In the genomic region with DNA sequence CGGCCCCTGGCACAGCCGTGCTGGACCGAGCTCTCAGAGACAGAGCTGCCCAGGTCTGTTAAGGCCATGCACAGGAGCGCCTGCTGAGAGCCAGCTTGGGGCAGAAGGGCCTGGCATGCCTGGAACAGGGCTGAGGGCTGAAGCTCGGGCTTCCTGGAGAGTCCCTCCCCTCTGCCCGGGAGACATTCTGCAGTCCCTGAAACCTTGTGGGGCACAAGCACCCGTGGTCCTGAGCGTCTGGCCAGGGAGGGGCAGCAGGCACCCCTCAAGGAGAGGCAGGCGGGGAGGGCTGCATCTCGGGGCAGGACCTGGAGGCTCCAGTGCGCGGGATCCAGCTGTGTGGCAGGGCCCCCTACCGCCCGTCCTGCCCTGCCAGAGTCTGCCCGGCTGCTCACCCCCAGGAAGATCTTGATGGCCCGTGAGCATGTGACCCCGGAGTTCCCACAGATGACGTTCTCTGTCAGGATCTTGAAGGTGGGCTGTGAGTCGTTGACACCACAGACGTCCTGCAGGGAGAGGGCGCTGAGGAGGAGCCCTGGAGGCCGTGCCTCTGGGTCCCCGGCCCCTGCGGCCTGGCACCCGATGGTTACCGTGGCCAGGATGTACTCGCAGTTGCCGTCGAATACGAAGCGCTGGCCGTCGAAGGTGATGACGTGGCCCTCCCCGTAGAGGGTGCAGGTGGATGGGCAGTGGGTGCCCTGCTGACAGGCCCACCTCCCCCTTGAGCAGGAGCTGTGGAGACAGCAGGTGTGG, we compare ENCODE assay signal across 21 cellular contexts. TPM values are rescaled to one million over a fixed set of nuclear protein-coding genes. Genes with fewer than 3 reads are reported as not detected.
DNase-seq lines count a peak whose midpoint lies in the region; ATAC-seq, FAIRE-seq and TF ChIP-seq lines count a peak whose summit lies in the region.
"Had no signal": no experiment of that assay in that cellular context is flagged by ENCODE, and none has a peak within 500 bp of the region (broad histone marks: within the 10 kb centered on the region; RNA-seq: fewer than 3 reads in every experiment).

No MANE protein-coding gene starts in this region.

- H3K9me2 ChIP-seq in GM23248 (ENCODE audit: insufficient read depth), result no peaks in the 10 kb centered on the region

- DNase-seq in GM23248, result peak; percentile 14
- peak; percentile 26 for DNase-seq in HT1080 (ENCODE audit: low read depth)
- DNase-seq in RWPE2 (ENCODE audit: low spot score), result no peak
- no peak for DNase-seq in left lobe of liver (ENCODE audit: low spot score)
- DNase-seq in small intestine, result no peak
- DNase-seq in Caco-2, result no peak
- DNase-seq: BE2C, KBM-7 had no signal

- H3K27ac Mint-ChIP-seq in Caco-2 (ENCODE audit: unreplicated experiment), result no peak overlapping the region
- H3K27ac Mint-ChIP-seq: CD4-positive, alpha-beta memory T cell had no signal

- H3K9me3 Mint-ChIP-seq in Caco-2 (ENCODE audit: unreplicated experiment), result no peaks in the 10 kb centered on the region

- H4K20me1 ChIP-seq in GM23248 (ENCODE audit: insufficient read depth), result no peaks in the 10 kb centered on the region

- no peaks in the 10 kb centered on the region for H3K79me2 ChIP-seq in GM23248 (ENCODE audit: insufficient read depth)

- H2AFZ ChIP-seq in GM23248, result no peak overlapping the region

- in situ Hi-C loops in GM23248 (cut with MboI), result no loop called here

- H3K4me1 Mint-ChIP-seq in Caco-2 (ENCODE audit: low read depth, unreplicated experiment), result no peaks in the 10 kb centered on the region

- 52 to 54% methylated on average over 31 to 35 of the region's 35 CpGs for WGBS in GM23248 (ENCODE audit: low coverage in 1 of 2, low lambda C conversion rate in 2 of 2, missing lambda C conversion rate in 2 of 2), 2 experiments
- WGBS in small intestine, 3 donors, result 60 to 77% (median 67%) methylated on average over 34 to 35 of the region's 35 CpGs

- H3F3A ChIP-seq in GM23248 (ENCODE audit: insufficient read depth), result no peaks in the 10 kb centered on the region

- TF ChIP-seq CTCF in RWPE2 (IDR thresholded peaks at IDR 0.05; ENCODE audit: poor library complexity, severe bottlenecking) (no peak), Caco-2 (IDR thresholded peaks at IDR 0.05; ENCODE audit: insufficient read depth in 1 of 2, low read depth in 1 of 2, low read length in 1 of 2, severe bottlenecking in 1 of 2, unreplicated experiment in 1 of 2) (no peak)

- H3K36me3 Mint-ChIP-seq in Caco-2 (ENCODE audit: insufficient read depth, unreplicated experiment), result peaks cover 7% of the 10 kb centered on the region

- FAIRE-seq in small intestine (lab: Jason Lieb, UNC), result no peak
- FAIRE-seq: A549, GM12878, GM18507, H1, HTR-8/SVneo had no signal

- no peaks in the 10 kb centered on the region for H3K27me3 ChIP-seq in GM23248 (replicated peaks; ENCODE audit: insufficient read depth)
- H3K27me3 ChIP-seq in RWPE2 (ENCODE audit: insufficient read depth, poor library complexity, severe bottlenecking), result no peaks in the 10 kb centered on the region
- no peaks in the 10 kb centered on the region for H3K27me3 ChIP-seq in small intestine (ENCODE audit: control insufficient read depth in 2 of 2, insufficient read depth in 2 of 2, low read length in 2 of 2)
- H3K27me3 ChIP-seq in Caco-2 (replicated peaks; ENCODE audit: control insufficient read depth, insufficient read depth, low read length), result no peaks in the 10 kb centered on the region
- H3K27me3 ChIP-seq: BE2C had no signal

- H3K4me1 ChIP-seq in GM23248 (ENCODE audit: insufficient read depth) (no peaks in the 10 kb centered on the region), RWPE2 (ENCODE audit: insufficient read depth, poor library complexity, severe bottlenecking) (no peaks in the 10 kb centered on the region), small intestine (ENCODE audit: control insufficient read depth in 2 of 2, insufficient read depth in 1 of 2, low read depth in 1 of 2, low read length in 1 of 2) (no peaks in the 10 kb centered on the region), Caco-2 (no peaks in the 10 kb centered on the region)
- H3K4me1 ChIP-seq: A549, BE2C had no signal

- no peaks in the 10 kb centered on the region for H3K27me3 Mint-ChIP-seq in Caco-2 (ENCODE audit: insufficient read depth, unreplicated experiment)
- H3K27me3 Mint-ChIP-seq: CD4-positive, alpha-beta memory T cell had no signal

- no peak overlapping the region for H3K4me2 ChIP-seq in GM23248 (ENCODE audit: unreplicated experiment)
- H3K4me2 ChIP-seq: A549 had no signal

- H3K4me3 Mint-ChIP-seq in Caco-2 (ENCODE audit: unreplicated experiment), result no peak overlapping the region
- H3K4me3 Mint-ChIP-seq: CD4-positive, alpha-beta memory T cell had no signal

- intact Hi-C loops in Caco-2 (cut with micrococcal nuclease; ENCODE audit: unreplicated experiment), result no loop called here

- no TSS peak for BruUV-seq in Caco-2 (replicated peaks; lab: Mats Ljungman, UMichigan)

- H3K4me3 ChIP-seq in GM23248, result no peak overlapping the region
- H3K4me3 ChIP-seq in RWPE2 (ENCODE audit: severe bottlenecking), result no peak overlapping the region
- H3K4me3 ChIP-seq in small intestine (ENCODE audit: low read depth in 1 of 2, low read length in 2 of 2), result no peak overlapping the region
- no peak overlapping the region for H3K4me3 ChIP-seq in Caco-2 (ENCODE audit: low read depth, low read length)
- H3K4me3 ChIP-seq: A549, GM12878 had no signal

- H3K9me3 ChIP-seq in GM23248 (ENCODE audit: low read depth) (no peaks in the 10 kb centered on the region), RWPE2 (ENCODE audit: severe bottlenecking) (no peaks in the 10 kb centered on the region), small intestine (ENCODE audit: control insufficient read depth, low read depth) (no peaks in the 10 kb centered on the region), Caco-2 (no peaks in the 10 kb centered on the region)
- H3K9me3 ChIP-seq: A549, BE2C had no signal

- POLR2A ChIA-PET in Caco-2 (lab: Charles Lee), result no interaction called here

- H3K27ac ChIP-seq in GM23248, result no peak overlapping the region
- no peak overlapping the region for H3K27ac ChIP-seq in RWPE2 (ENCODE audit: poor library complexity, severe bottlenecking)
- H3K27ac ChIP-seq in small intestine (ENCODE audit: low read depth in 1 of 2, low read length in 1 of 2), result no peak overlapping the region
- H3K27ac ChIP-seq: A549, C4-2B had no signal

- H3K9ac ChIP-seq in GM23248, result no peak overlapping the region

- no peaks in the 10 kb centered on the region for H3K36me3 ChIP-seq in GM23248 (ENCODE audit: low read depth)
- H3K36me3 ChIP-seq in RWPE2 (ENCODE audit: low read depth), result no peaks in the 10 kb centered on the region
- no peaks in the 10 kb centered on the region for H3K36me3 ChIP-seq in small intestine (ENCODE audit: control insufficient read depth in 2 of 2, insufficient read depth in 2 of 2, low read length in 2 of 2)
- H3K36me3 ChIP-seq in Caco-2 (ENCODE audit: control insufficient read depth, insufficient read depth, low read length), result no peaks in the 10 kb centered on the region
- H3K36me3 ChIP-seq: BE2C had no signal

- 0 out of 3 replicates have a peak, but pooled peaks have one; percentile 4 for ATAC-seq in RWPE2 (ENCODE audit: low read depth)
- peak; percentile 37 for ATAC-seq in left lobe of liver
- no peak for ATAC-seq in GM21529 (IDR thresholded peaks at IDR 0.05; ENCODE audit: unreplicated experiment)
- no peak for ATAC-seq in HG03175 (IDR thresholded peaks at IDR 0.05; ENCODE audit: unreplicated experiment)
- ATAC-seq: GM12878, HCT116 had no signal

- CTCF ChIA-PET in Caco-2 (lab: Charles Lee), result interaction anchor here (0.6 kb wide), 3 partner anchors 13 to 345 kb away, joined by 3 to 4 read pairs (median 3); no protein-coding TSS in a partner anchor

RNA-seq across cellular contexts. Expression of gene MUC6, which starts 10.9 kb away (rescaled TPM):
- not detected in 2 replicates for total RNA-seq in GM23248 (2014; rRNA removed; shearing (Covaris generic))
- polyA plus RNA-seq in GM23248 (2016; fragmentation: Nextera tagmentation; extraction: Ambion mirVana), result not detected in 2 replicates
- not detected in 2 replicates for total RNA-seq in HT1080 (2014; rRNA removed; shearing (Covaris generic))
- polyA plus RNA-seq in HT1080 (2015; cell fraction: cytosol; rRNA removed), result not detected in 2 replicates
- polyA plus RNA-seq in HT1080 (2015; cell fraction: nucleus; rRNA removed), result not detected in 2 replicates
- total RNA-seq in left lobe of liver, result 1.0 TPM
- under 1 TPM in 2 of 3 donors, not detected in 1; 0.22 to 0.34 TPM for polyA plus RNA-seq in small intestine
- not detected in 2 replicates for total RNA-seq in Caco-2 (2022)
- total RNA-seq: CD4-positive, alpha-beta memory T cell; G401; H1; LHCN-M2 had no signal
- polyA plus RNA-seq: A549, AG04450, H1 had no signal

RNA-seq across cellular contexts. Expression of gene MUC2, which starts 49.1 kb away (rescaled TPM):
- not detected in 2 replicates for total RNA-seq in GM23248 (2014; rRNA removed; shearing (Covaris generic))
- polyA plus RNA-seq in GM23248 (2016; fragmentation: Nextera tagmentation; extraction: Ambion mirVana), result not detected in 2 replicates
- not detected in 2 replicates for total RNA-seq in HT1080 (2014; rRNA removed; shearing (Covaris generic))
- not detected in 2 replicates for polyA plus RNA-seq in HT1080 (2015; cell fraction: cytosol; rRNA removed)
- polyA plus RNA-seq in HT1080 (2015; cell fraction: nucleus; rRNA removed), result 0.01 TPM in 1 of 2 replicates, not detected in the other
- total RNA-seq in left lobe of liver, result 0.38 TPM
- 10 to 100 TPM in 1 of 3 donors, 1 to 10 TPM in 2; 3.0 to 57.2 (median 4.5) TPM for polyA plus RNA-seq in small intestine
- total RNA-seq in Caco-2 (2022), result 0.05 and 0.35 TPM in 2 replicates
- total RNA-seq: CD4-positive, alpha-beta memory T cell; G401; H1; LHCN-M2 had no signal
- polyA plus RNA-seq: AG04450; CD4-positive, alpha-beta memory T cell; GM12878; H1 had no signal

Comparison
In these comparisons a context has a peak if more than half of its experiments do, and no peak if none do; other contexts are left out.
1. DNase-seq: peak in GM23248 (single experiment) and HT1080 (single experiment); none in RWPE2 (single experiment), left lobe of liver (single experiment), small intestine (single experiment) and Caco-2 (0 of 2).
2. ATAC-seq: peak in RWPE2 (single experiment) and left lobe of liver (single experiment); none in GM21529 (single experiment) and HG03175 (single experiment).